ENCODE assay signal across 19 cellular contexts in genomic region chr10:132611026-132611910, GRCh38.
DNase-seq lines count a peak whose midpoint lies in the region; ATAC-seq and TF ChIP-seq lines count a peak whose summit lies in the region.
"Had no signal": no experiment of that assay in that cellular context is flagged by ENCODE, and none has a peak within 500 bp of the region (broad histone marks: within the 10 kb centered on the region; RNA-seq: fewer than 3 reads in every experiment).

No MANE protein-coding gene starts in this region.

- H3K27ac ChIP-seq in tibial artery, result no peak overlapping the region
- H3K27ac ChIP-seq: esophagus squamous epithelium had no signal

- H3K27me3 ChIP-seq in H7 (ENCODE audit: control insufficient read depth, insufficient read depth, low read length), result no peaks in the 10 kb centered on the region
- no peaks in the 10 kb centered on the region for H3K27me3 ChIP-seq in tibial artery
- H3K27me3 ChIP-seq: esophagus squamous epithelium had no signal

- DNase-seq in activated naive CD4-positive, alpha-beta T cell treated with Interleukin-2 at 50 U/mL for 16 hours, result no peak
- peak; percentile 27 for DNase-seq in H7
- no peak for DNase-seq in effector memory CD8-positive, alpha-beta T cell
- no peak for DNase-seq in stimulated activated effector memory CD8-positive, alpha-beta T cell treated with anti-CD3 and anti-CD28 coated beads, Interleukin-12 subunit alpha, Interleukin-12 subunit beta, amount 100 ng/mL, for 72 hours (ENCODE audit: low spot score in 2 of 2)
- no peak for DNase-seq in tibial artery
- no peak for DNase-seq in NCI-H446 treated with DMSO at 0.1 percent for 48 hours (lab: John Stamatoyannopoulos, UW)
- DNase-seq: aorta; CD8-positive, alpha-beta T cell; DMS79; effector CD8-positive, alpha-beta T cell; esophagus squamous epithelium; NCI-H1694 treated with DMSO at 0.1 percent for 48 hours; NCI-H82; nephron progenitor cell had no signal

- peak overlapping the region; percentile 3 for H3K4me3 Mint-ChIP-seq in activated naive CD4-positive, alpha-beta T cell treated with anti-CD3 and anti-CD28 coated beads, Interleukin-2, amount 50 U/mL, for 24 hours
- H3K4me3 Mint-ChIP-seq in effector memory CD8-positive, alpha-beta T cell, result no peak overlapping the region
- H3K4me3 Mint-ChIP-seq in stimulated activated effector memory CD8-positive, alpha-beta T cell treated with anti-CD3 and anti-CD28 coated beads, Interleukin-12 subunit alpha, Interleukin-12 subunit beta, amount 100 ng/mL, for 72 hours, result no peak overlapping the region
- H3K4me3 Mint-ChIP-seq: activated T-helper 1 cell treated with anti-CD3 and anti-CD28 coated beads, Interleukin-12 subunit alpha, Interleukin-12 subunit beta, Interleukin-2, Interleukin-4 antibody, amounts not matched to agents 30 ng/mL and 10 ng/mL and 1 ng/mL, durations not matched to agents 14 hours and 24 hours and 36 hours; CD8-positive, alpha-beta T cell; nephron progenitor cell; T-cell had no signal

- no peak for ATAC-seq in effector memory CD8-positive, alpha-beta T cell (replicated peaks)
- ATAC-seq in stimulated activated effector memory CD8-positive, alpha-beta T cell treated with anti-CD3 and anti-CD28 coated beads, Interleukin-12 subunit alpha, Interleukin-12 subunit beta, amount 100 ng/mL, for 72 hours, result no peak
- no peak for ATAC-seq in HG03439 (IDR thresholded peaks at IDR 0.05; ENCODE audit: unreplicated experiment)
- ATAC-seq: CD8-positive, alpha-beta T cell; T-cell had no signal

- intact Hi-C loops in tibial artery (cut with DNase I; ENCODE audit: low total_unique reads), result no loop called here

- H3K27me3 Mint-ChIP-seq in activated naive CD4-positive, alpha-beta T cell treated with anti-CD3 and anti-CD28 coated beads, Interleukin-2, amount 50 U/mL, for 24 hours, result no peaks in the 10 kb centered on the region
- no peaks in the 10 kb centered on the region for H3K27me3 Mint-ChIP-seq in effector memory CD8-positive, alpha-beta T cell
- H3K27me3 Mint-ChIP-seq: T-cell had no signal

- peaks cover 33% of the 10 kb centered on the region for H3K4me1 Mint-ChIP-seq in activated naive CD4-positive, alpha-beta T cell treated with anti-CD3 and anti-CD28 coated beads, Interleukin-2, amount 50 U/mL, for 24 hours
- H3K4me1 Mint-ChIP-seq in effector memory CD8-positive, alpha-beta T cell (ENCODE audit: low read depth in 2 of 2), result peaks cover 26 to 29% of the 10 kb centered on the region in 2 donors
- peaks cover 54% of the 10 kb centered on the region for H3K4me1 Mint-ChIP-seq in stimulated activated effector memory CD8-positive, alpha-beta T cell treated with anti-CD3 and anti-CD28 coated beads, Interleukin-12 subunit alpha, Interleukin-12 subunit beta, amount 100 ng/mL, for 72 hours

- H3K4me1 ChIP-seq in tibial artery, result peaks cover 7 to 45% (median 27%) of the 10 kb centered on the region in 4 donors

- no peaks in the 10 kb centered on the region for H3K9me3 Mint-ChIP-seq in activated naive CD4-positive, alpha-beta T cell treated with anti-CD3 and anti-CD28 coated beads, Interleukin-2, amount 50 U/mL, for 24 hours
- peaks cover 2 to 5% of the 10 kb centered on the region in 2 donors for H3K9me3 Mint-ChIP-seq in effector memory CD8-positive, alpha-beta T cell
- H3K9me3 Mint-ChIP-seq in stimulated activated effector memory CD8-positive, alpha-beta T cell treated with anti-CD3 and anti-CD28 coated beads, Interleukin-12 subunit alpha, Interleukin-12 subunit beta, amount 100 ng/mL, for 72 hours, result peaks cover 2% of the 10 kb centered on the region
- H3K9me3 Mint-ChIP-seq: nephron progenitor cell, T-cell had no signal

- H3K36me3 ChIP-seq in H7 (replicated peaks; ENCODE audit: control insufficient read depth, insufficient read depth, low read length) (no peaks in the 10 kb centered on the region), tibial artery (peaks cover 0 to 11% (median 5%) of the 10 kb centered on the region in 3 donors)

- H3K4me3 ChIP-seq in H7 (ENCODE audit: insufficient read depth, low read depth, low read length) (no peak overlapping the region), tibial artery (no peak overlapping the region)
- H3K4me3 ChIP-seq: esophagus squamous epithelium, GM12878 had no signal

- peak overlapping the region; percentile 84 for H3K27ac Mint-ChIP-seq in activated naive CD4-positive, alpha-beta T cell treated with anti-CD3 and anti-CD28 coated beads, Interleukin-2, amount 50 U/mL, for 24 hours
- peak overlapping the region; percentile 80 to 86 for H3K27ac Mint-ChIP-seq in effector memory CD8-positive, alpha-beta T cell
- peak overlapping the region; percentile 87 for H3K27ac Mint-ChIP-seq in stimulated activated effector memory CD8-positive, alpha-beta T cell treated with anti-CD3 and anti-CD28 coated beads, Interleukin-12 subunit alpha, Interleukin-12 subunit beta, amount 100 ng/mL, for 72 hours
- H3K27ac Mint-ChIP-seq: CD8-positive, alpha-beta T cell; T-cell had no signal

- no peaks in the 10 kb centered on the region for H3K9me3 ChIP-seq in tibial artery
- H3K9me3 ChIP-seq: esophagus squamous epithelium had no signal

- TF ChIP-seq CTCF in tibial artery (IDR thresholded peaks at IDR 0.05), result no peak

- H3K36me3 Mint-ChIP-seq in activated naive CD4-positive, alpha-beta T cell treated with anti-CD3 and anti-CD28 coated beads, Interleukin-2, amount 50 U/mL, for 24 hours, result peaks cover 5% of the 10 kb centered on the region
- peaks cover 17% of the 10 kb centered on the region for H3K36me3 Mint-ChIP-seq in effector memory CD8-positive, alpha-beta T cell (ENCODE audit: insufficient read depth)
- H3K36me3 Mint-ChIP-seq in stimulated activated effector memory CD8-positive, alpha-beta T cell treated with anti-CD3 and anti-CD28 coated beads, Interleukin-12 subunit alpha, Interleukin-12 subunit beta, amount 100 ng/mL, for 72 hours, result peaks cover 16% of the 10 kb centered on the region
